ENCODE assay signal across 13 cellular contexts in the genomic region with DNA sequence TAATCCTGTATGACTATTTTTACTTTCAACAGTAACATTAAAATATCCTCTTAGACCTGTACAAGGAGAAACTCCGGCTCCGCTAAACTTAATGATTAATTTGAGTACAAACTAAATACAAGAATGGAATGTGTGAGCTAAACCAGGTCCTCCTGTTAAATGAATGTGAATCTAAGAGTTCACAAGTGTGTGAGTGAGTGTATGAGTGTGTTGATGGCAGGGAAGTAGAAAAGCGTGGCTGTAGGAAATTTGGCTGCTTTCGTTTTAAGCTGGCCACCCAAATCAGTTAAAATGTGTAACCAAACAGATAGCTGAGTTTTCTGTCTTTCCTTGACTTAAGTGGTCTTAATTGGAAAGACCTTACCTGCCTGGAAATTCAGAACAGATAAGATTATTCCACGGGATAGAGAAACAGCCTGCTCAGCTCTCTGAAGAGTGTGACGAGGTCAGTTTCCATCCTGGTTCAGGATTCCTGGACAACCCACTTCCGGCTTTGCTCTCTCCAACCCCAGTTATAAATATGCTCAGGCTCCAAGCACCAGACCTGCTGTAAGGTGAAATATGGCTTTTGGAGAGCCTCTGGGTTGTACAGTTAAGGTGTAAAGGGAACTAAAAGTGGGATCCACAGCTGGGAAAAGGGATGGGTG.
A peak's percentile ranks its signal among the peaks of the same experiment; 100 is the strongest.
DNase-seq lines count a peak whose midpoint lies in the region; ATAC-seq, FAIRE-seq and TF ChIP-seq lines count a peak whose summit lies in the region.
"Had no signal": no experiment of that assay in that cellular context is flagged by ENCODE, and none has a peak within 500 bp of the region (broad histone marks: within the 10 kb centered on the region; RNA-seq: fewer than 3 reads in every experiment).

No MANE protein-coding gene starts in this region.

- H3K9me3 ChIP-seq in SJCRH30 (replicated peaks) (no peaks in the 10 kb centered on the region), heart right ventricle (no peaks in the 10 kb centered on the region), neural progenitor cell (ENCODE audit: low read depth) (no peaks in the 10 kb centered on the region), tibial nerve (no peaks in the 10 kb centered on the region)
- H3K9me3 ChIP-seq: thyroid gland had no signal

- H3K36me3 ChIP-seq in SJCRH30 (no peaks in the 10 kb centered on the region), heart right ventricle (no peaks in the 10 kb centered on the region), neural progenitor cell (no peaks in the 10 kb centered on the region), tibial nerve (no peaks in the 10 kb centered on the region)
- H3K36me3 ChIP-seq: thyroid gland had no signal

- H3K4me3 ChIP-seq in SJCRH30 = peak overlapping the region; percentile 32; the same call in 1 of the 2 replicates
- H3K4me3 ChIP-seq in heart right ventricle = peak overlapping the region in 8 of 10 donors; percentile 10 to 45 (median 39)
- no peak overlapping the region for H3K4me3 ChIP-seq in neural progenitor cell
- no peak overlapping the region for H3K4me3 ChIP-seq in tibial nerve
- H3K4me3 ChIP-seq: thyroid gland had no signal

- H3K4me3 Mint-ChIP-seq in neural progenitor cell = no peak overlapping the region
- H3K4me3 Mint-ChIP-seq: B cell had no signal

- H3K27me3 Mint-ChIP-seq in neural progenitor cell (ENCODE audit: insufficient read depth, low read depth) = no peaks in the 10 kb centered on the region
- H3K27me3 Mint-ChIP-seq: B cell had no signal

- TF ChIP-seq EP300 in tibial nerve (IDR thresholded peaks at IDR 0.05) = no peak

- intact Hi-C loops in heart right ventricle (cut with DNase I) = no loop called here

- TF ChIP-seq CTCF in heart right ventricle (IDR thresholded peaks at IDR 0.05) (no peak), neural progenitor cell (IDR thresholded peaks at IDR 0.05) (no peak), tibial nerve (IDR thresholded peaks at IDR 0.05) (no peak)

- no peaks in the 10 kb centered on the region for H4K20me1 ChIP-seq in neural progenitor cell (ENCODE audit: low read depth)

- ATAC-seq in heart right ventricle = peak in 3 of 8 donors; percentile 58 to 91 (median 67)
- ATAC-seq: activated CD4-positive, CD25-positive, alpha-beta regulatory T cell treated with anti-CD3 and anti-CD28 coated beads, Interleukin-2, amount 50 U/mL, for 24 hours had no signal

- FAIRE-seq in RCC 7860 (lab: Jason Lieb, UNC) = no peak

- no peaks in the 10 kb centered on the region for H3K36me3 Mint-ChIP-seq in neural progenitor cell

- no peaks in the 10 kb centered on the region for H3F3A ChIP-seq in neural progenitor cell (ENCODE audit: low read depth)

- H3K9me3 Mint-ChIP-seq in neural progenitor cell = no peaks in the 10 kb centered on the region

- 32 to 34% methylated on average over 7 of the region's 7 CpGs for WGBS in heart right ventricle, 2 donors
- 76 to 77% methylated on average over 7 of the region's 7 CpGs for WGBS in tibial nerve, 2 donors

- no peak for TF ChIP-seq POLR2A in tibial nerve (IDR thresholded peaks at IDR 0.05)

- H3K79me2 ChIP-seq in neural progenitor cell (ENCODE audit: low read depth) = no peaks in the 10 kb centered on the region

- no peak overlapping the region for H3K27ac Mint-ChIP-seq in neural progenitor cell
- H3K27ac Mint-ChIP-seq: B cell had no signal

- no peaks in the 10 kb centered on the region for H3K4me1 Mint-ChIP-seq in neural progenitor cell
- H3K4me1 Mint-ChIP-seq: B cell had no signal

- peak overlapping the region; percentile 51 for H2AFZ ChIP-seq in neural progenitor cell (replicated peaks)

- H3K4me2 ChIP-seq in neural progenitor cell = no peak overlapping the region

- no peak overlapping the region for H3K27ac ChIP-seq in SJCRH30
- H3K27ac ChIP-seq in heart right ventricle = no peak overlapping the region
- no peak overlapping the region for H3K27ac ChIP-seq in neural progenitor cell
- H3K27ac ChIP-seq in tibial nerve = no peak overlapping the region
- H3K27ac ChIP-seq: thyroid gland had no signal

- H3K27me3 ChIP-seq in SJCRH30 (no peaks in the 10 kb centered on the region), heart right ventricle (no peaks in the 10 kb centered on the region), neural progenitor cell (no peaks in the 10 kb centered on the region), tibial nerve (no peaks in the 10 kb centered on the region)
- H3K27me3 ChIP-seq: thyroid gland had no signal

- H3K9ac ChIP-seq in neural progenitor cell = no peak overlapping the region

- DNase-seq in COLO668 (lab: John Stamatoyannopoulos, UW; ENCODE audit: unreplicated experiment) = peak; percentile 1
- DNase-seq in SJCRH30 = peak in 1 of 2 experiments; percentile 7
- DNase-seq in heart right ventricle = no peak
- DNase-seq in neural progenitor cell (ENCODE audit: low spot score) = no peak
- no peak for DNase-seq in RCC 7860 (ENCODE audit: low spot score)
- no peak for DNase-seq in NCI-H774 (lab: John Stamatoyannopoulos, UW)
- DNase-seq in NCI-H2171 treated with DMSO at 0.1 percent for 48 hours (lab: John Stamatoyannopoulos, UW) = no peak
- no peak for DNase-seq in tibial nerve (ENCODE audit: low spot score in 2 of 2)
- DNase-seq: activated gamma-delta T cell treated with Interleukin-2 at 50 U/mL for 16 hours, SIG-M5, thyroid gland had no signal

- no peaks in the 10 kb centered on the region for H3K4me1 ChIP-seq in SJCRH30
- peaks cover 0 to 3% (median 0%) of the 10 kb centered on the region in 9 donors for H3K4me1 ChIP-seq in heart right ventricle
- no peaks in the 10 kb centered on the region for H3K4me1 ChIP-seq in neural progenitor cell
- H3K4me1 ChIP-seq in tibial nerve = no peaks in the 10 kb centered on the region
- H3K4me1 ChIP-seq: thyroid gland had no signal

Comparison
In these comparisons a context has a peak if more than half of its experiments do, and no peak if none do; other contexts are left out.
1. H3K4me3 ChIP-seq: peak in SJCRH30 (single experiment) and heart right ventricle (8 of 10); none in neural progenitor cell (single experiment) and tibial nerve (0 of 4).